Comparison of ENCODE assay signal across 8 cellular contexts in genomic region chr6:126339796-126340750, GRCh38. TPM values are rescaled to one million over a fixed set of nuclear protein-coding genes. Genes with fewer than 3 reads are reported as not detected.
DNase-seq lines count a peak whose midpoint lies in the region; ATAC-seq and TF ChIP-seq lines count a peak whose summit lies in the region.

Gene CENPW (plus strand): TSS chr6:126340115. CDS start chr6:126340274, 159 bp downstream.

- H3K4me3 Mint-ChIP-seq in CD14-positive monocyte: no peak within 1 kb of the TSS

- TF ChIP-seq CTCF in CD14-positive monocyte (IDR thresholded peaks at IDR 0.05): no peak
- TF ChIP-seq CTCF in left lung (IDR thresholded peaks at IDR 0.05): no peak

- peaks cover 11 to 32% of the 10 kb centered on the region in 2 donors for H3K4me1 ChIP-seq in left lung

- H3K27me3 ChIP-seq in left lung: no peaks in the 10 kb centered on the region

- no peaks in the 10 kb centered on the region for H3K9me3 Mint-ChIP-seq in CD14-positive monocyte

- H3K4me3 ChIP-seq in left lung: peak within 1 kb of the TSS; percentile 47 to 66

- peak within 1 kb of the TSS in 1 of 2 donors; percentile 46 for H3K27ac ChIP-seq in left lung

- no peaks in the 10 kb centered on the region for H3K36me3 Mint-ChIP-seq in CD14-positive monocyte

- intact Hi-C loops in CD14-positive monocyte (cut with micrococcal nuclease) (no loop called here), left lung (cut with DNase I) (no loop called here)

- H3K27ac Mint-ChIP-seq in CD14-positive monocyte: peak within 1 kb of the TSS in 1 of 7 donors; percentile 6

- no peaks in the 10 kb centered on the region for H3K27me3 Mint-ChIP-seq in CD14-positive monocyte (ENCODE audit: low read depth in 3 of 3)

- no peaks in the 10 kb centered on the region for H3K9me3 ChIP-seq in left lung

- peaks cover 30% of the 10 kb centered on the region for H3K4me1 Mint-ChIP-seq in CD14-positive monocyte

- DNase-seq in CD14-positive monocyte (ENCODE audit: low spot score) (peak; percentile 93), NCI-H524 treated with DMSO at 0.1 percent for 48 hours (lab: John Stamatoyannopoulos, UW) (peak; percentile 45), dermis blood vessel endothelial cell (peak; percentile 85), left lung (peak; percentile 90 to 95)
- DNase-seq in activated CD4-positive, alpha-beta T cell treated with anti-CD3 and anti-CD28 coated beads for 48 hours: peak; percentile 99
- peak; percentile 92 for DNase-seq in stimulated activated CD4-positive, alpha-beta T cell treated with anti-CD3 and anti-CD28 coated beads, Interleukin-2, amount 100 ng/mL, for 4 hours (ENCODE audit: low read depth)

- ATAC-seq in GM19351 (IDR thresholded peaks at IDR 0.05; ENCODE audit: unreplicated experiment) (peak; percentile 88), HG03469 (IDR thresholded peaks at IDR 0.05; ENCODE audit: unreplicated experiment) (peak; percentile 82), left lung (peak; percentile 98)

- no peaks in the 10 kb centered on the region for H3K36me3 ChIP-seq in left lung

RNA-seq across cellular contexts. Expression of gene CENPW, which starts in this region (rescaled TPM):
- polyA plus RNA-seq in CD14-positive monocyte: 10 to 100 TPM; 17.6 to 18.7 TPM
- 4.8 and 16.6 TPM in 2 replicates for total RNA-seq in dermis blood vessel endothelial cell
- 10 to 100 TPM in 1 of 2 donors, 1 to 10 TPM in 1; 8.5 to 10.5 TPM for total RNA-seq in left lung

Comparison
In these comparisons a context has a peak if more than half of its experiments do, and no peak if none do; other contexts are left out.
1. DNase-seq: peak in every context shown above with its lines; median percentile 99 in activated CD4-positive, alpha-beta T cell treated with anti-CD3 and anti-CD28 coated beads for 48 hours; 93 in CD14-positive monocyte; 92 in left lung; 92 in stimulated activated CD4-positive, alpha-beta T cell treated with anti-CD3 and anti-CD28 coated beads, Interleukin-2, amount 100 ng/mL, for 4 hours; 85 in dermis blood vessel endothelial cell; 45 in NCI-H524 treated with DMSO at 0.1 percent for 48 hours.